7 cellular contexts compared by ENCODE assay signal in the genomic region with DNA sequence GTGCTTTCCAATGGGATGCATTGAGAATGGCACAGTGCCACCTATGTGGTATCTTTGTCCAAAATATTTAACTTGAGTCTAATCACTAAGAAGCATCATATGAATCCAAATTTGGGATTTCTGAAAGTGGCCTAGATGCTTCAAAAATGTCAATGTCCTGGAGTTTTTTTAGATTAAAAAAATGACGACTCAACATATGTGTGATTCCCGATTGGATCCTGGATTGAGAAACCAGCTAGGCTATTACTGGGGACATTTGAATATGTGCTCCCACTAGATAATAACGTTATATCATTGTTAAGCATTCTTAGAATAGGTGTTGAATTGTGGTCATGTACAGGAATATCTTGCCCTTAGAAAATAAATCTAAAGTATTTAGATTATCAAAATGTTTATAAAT.
"Had no signal": no experiment of that assay in that cellular context is flagged by ENCODE, and none has a peak within 500 bp of the region (broad histone marks: within the 10 kb centered on the region; RNA-seq: fewer than 3 reads in every experiment).

No MANE protein-coding gene starts in this region.

- H3K4me2 ChIP-seq: KMS-11 had no signal

- ATAC-seq: HepG2, K562 had no signal

- DNase-seq: KBM-7, KG1 had no signal

- H3K9ac ChIP-seq: KMS-11 had no signal

- H3K27ac ChIP-seq: HL-60, KMS-11 had no signal

- H3K4me3 ChIP-seq: K562 had no signal

- FAIRE-seq: HepG2, HTR-8/SVneo, K562 had no signal
